Comparison of ENCODE assay signal across 21 cellular contexts in genomic region chr10:29960261-29960660, GRCh38.
A peak's percentile ranks its signal among the peaks of the same experiment; 100 is the strongest.
DNase-seq lines count a peak whose midpoint lies in the region; ATAC-seq, FAIRE-seq and TF ChIP-seq lines count a peak whose summit lies in the region.
"Had no signal": no experiment of that assay in that cellular context is flagged by ENCODE, and none has a peak within 500 bp of the region (broad histone marks: within the 10 kb centered on the region; RNA-seq: fewer than 3 reads in every experiment).

No MANE protein-coding gene starts in this region.

- H3K4me1 ChIP-seq in liver (ENCODE audit: control insufficient read depth in 4 of 4, insufficient read depth in 4 of 4, low read length in 3 of 4) (peaks cover 9 to 46% (median 32%) of the 10 kb centered on the region in 4 donors), HepG2 (ENCODE audit: insufficient read depth, low read length) (no peaks in the 10 kb centered on the region), mesenchymal stem cell (ENCODE audit: control insufficient read depth, insufficient read depth, low read depth, low read length) (peaks cover 19% of the 10 kb centered on the region), neural progenitor cell (peaks cover 8% of the 10 kb centered on the region)

- no peak overlapping the region for H4K91ac ChIP-seq in mesenchymal stem cell (ENCODE audit: low read length)

- no peak overlapping the region for H3K18ac ChIP-seq in mesenchymal stem cell (ENCODE audit: low read depth in 1 of 2, low read length in 2 of 2)

- H3K9me3 Mint-ChIP-seq in neural progenitor cell, result peaks cover 7% of the 10 kb centered on the region
- no peaks in the 10 kb centered on the region for H3K9me3 Mint-ChIP-seq in activated T-helper 1 cell treated with anti-CD3 and anti-CD28 coated beads, Interleukin-12 subunit alpha, Interleukin-12 subunit beta, Interleukin-2, Interleukin-4 antibody, amounts not matched to agents 30 ng/mL and 10 ng/mL and 1 ng/mL, durations not matched to agents 14 hours and 24 hours and 36 hours
- H3K9me3 Mint-ChIP-seq: GM23338 had no signal

- no peak overlapping the region for H3K23ac ChIP-seq in mesenchymal stem cell (ENCODE audit: low read length in 2 of 2)

- H3K4me2 ChIP-seq in HepG2 (ENCODE audit: low read depth, low read length) (no peak overlapping the region), mesenchymal stem cell (ENCODE audit: low read length, poor library complexity, severe bottlenecking) (no peak overlapping the region), neural progenitor cell (no peak overlapping the region)
- H3K4me2 ChIP-seq: A549, GM23338 had no signal

- H3K27ac ChIP-seq in liver (ENCODE audit: low read depth in 1 of 2, low read length in 2 of 2) (peak overlapping the region in 1 of 2 donors; percentile 21), HepG2 (ENCODE audit: extremely low read length, insufficient read depth, low read length) (no peak overlapping the region), mesenchymal stem cell (ENCODE audit: low read length, poor library complexity, severe bottlenecking) (no peak overlapping the region), neural progenitor cell (no peak overlapping the region)
- H3K27ac ChIP-seq: 22Rv1, A549, C4-2B had no signal

- peak overlapping the region; percentile 4 for H2AK5ac ChIP-seq in mesenchymal stem cell (ENCODE audit: low read length, severe bottlenecking)

- H4K20me1 ChIP-seq in HepG2 (ENCODE audit: insufficient read depth, low read length) (no peaks in the 10 kb centered on the region), neural progenitor cell (ENCODE audit: low read depth) (no peaks in the 10 kb centered on the region)

- no peak overlapping the region for H3K14ac ChIP-seq in mesenchymal stem cell (ENCODE audit: low read length in 2 of 2)

- H2AFZ ChIP-seq in HepG2 (ENCODE audit: low read length) (no peak overlapping the region), mesenchymal stem cell (ENCODE audit: low read depth, low read length) (no peak overlapping the region), neural progenitor cell (replicated peaks) (no peak overlapping the region)
- H2AFZ ChIP-seq: GM23338 had no signal

- POLR2A ChIA-PET in HepG2 (lab: Yijun Ruan, JAX), result no interaction called here

- no peak for TF ChIP-seq EP300 in HepG2 (IDR thresholded peaks at IDR 0.05; ENCODE audit: low read depth in 2 of 2, low read length in 2 of 2)
- TF ChIP-seq EP300 in HepG2 (CRISPR knock-in tag; IDR thresholded peaks at IDR 0.05; ENCODE audit: borderline replicate concordance), result no peak

- H3K27me3 ChIP-seq in liver (ENCODE audit: control insufficient read depth in 4 of 4, insufficient read depth in 4 of 4, low read length in 3 of 4) (no peaks in the 10 kb centered on the region), HepG2 (ENCODE audit: control insufficient read depth in 1 of 2, insufficient read depth in 2 of 2, low read length in 2 of 2) (peaks cover 0 to 6% of the 10 kb centered on the region in 2 experiments; a peak in 1 of 5 replicates), mesenchymal stem cell (ENCODE audit: control insufficient read depth in 1 of 2, insufficient read depth in 1 of 2, low read length in 2 of 2) (peaks cover 0 to 33% of the 10 kb centered on the region in 2 experiments), neural progenitor cell (no peaks in the 10 kb centered on the region)

- TF ChIP-seq POLR2A in HepG2 (IDR thresholded peaks at IDR 0.05; ENCODE audit: insufficient read depth in 1 of 2, low read depth in 2 of 2, low read length in 2 of 2), result no peak

- H3F3A ChIP-seq in neural progenitor cell (ENCODE audit: low read depth), result peaks cover 7% of the 10 kb centered on the region

- no peak overlapping the region for H3K4me3 ChIP-seq in liver (ENCODE audit: low read depth in 1 of 3, low read length in 3 of 3)
- no peak overlapping the region for H3K4me3 ChIP-seq in HepG2 (replicated peaks in 1 of 3; ENCODE audit: insufficient read depth in 1 of 3, low read depth in 2 of 3, low read length in 3 of 3)
- H3K4me3 ChIP-seq in mesenchymal stem cell (ENCODE audit: insufficient read depth in 1 of 2, low read depth in 1 of 2, low read length in 2 of 2), result no peak overlapping the region
- no peak overlapping the region for H3K4me3 ChIP-seq in neural progenitor cell
- H3K4me3 ChIP-seq: A549, GM23338 had no signal

- TF ChIP-seq RAD21 in liver (IDR thresholded peaks at IDR 0.05) (no peak), HepG2 (CRISPR knock-in tag; IDR thresholded peaks at IDR 0.05) (no peak)

- H3K4me3 Mint-ChIP-seq in neural progenitor cell, result no peak overlapping the region
- no peak overlapping the region for H3K4me3 Mint-ChIP-seq in activated T-helper 1 cell treated with anti-CD3 and anti-CD28 coated beads, Interleukin-12 subunit alpha, Interleukin-12 subunit beta, Interleukin-2, Interleukin-4 antibody, amounts not matched to agents 30 ng/mL and 10 ng/mL and 1 ng/mL, durations not matched to agents 14 hours and 24 hours and 36 hours
- H3K4me3 Mint-ChIP-seq: CD4-positive, alpha-beta T cell; GM23338 had no signal

- no peaks in the 10 kb centered on the region for H3K79me2 ChIP-seq in HepG2 (ENCODE audit: insufficient read depth, low read length)
- H3K79me2 ChIP-seq in neural progenitor cell (ENCODE audit: low read depth), result no peaks in the 10 kb centered on the region

- H3K36me3 ChIP-seq in liver (ENCODE audit: control insufficient read depth in 4 of 4, insufficient read depth in 3 of 4, low read depth in 1 of 4, low read length in 3 of 4) (no peaks in the 10 kb centered on the region), HepG2 (replicated peaks in 1 of 2; ENCODE audit: control insufficient read depth in 1 of 2, insufficient read depth in 2 of 2, low read length in 2 of 2) (no peaks in the 10 kb centered on the region), mesenchymal stem cell (ENCODE audit: control insufficient read depth in 1 of 2, insufficient read depth in 2 of 2, low read depth in 1 of 2, low read length in 2 of 2) (no peaks in the 10 kb centered on the region), neural progenitor cell (no peaks in the 10 kb centered on the region)

- intact Hi-C loops in HepG2 (cut with micrococcal nuclease; ENCODE audit: unreplicated experiment), result no loop called here
- intact Hi-C loops in activated T-helper 1 cell treated with anti-CD3 and anti-CD28 coated beads, Interleukin-12 subunit alpha, Interleukin-12 subunit beta, Interleukin-2, Interleukin-4 antibody, amounts not matched to agents 30 ng/mL and 10 ng/mL and 1 ng/mL, durations not matched to agents 14 hours and 24 hours and 36 hours (cut with micrococcal nuclease), result no loop called here

- no peaks in the 10 kb centered on the region for H3K79me1 ChIP-seq in mesenchymal stem cell (replicated peaks; ENCODE audit: low read length, poor library complexity, severe bottlenecking)

- H3K27me3 Mint-ChIP-seq in neural progenitor cell (ENCODE audit: insufficient read depth, low read depth), result peaks cover 6% of the 10 kb centered on the region
- peaks cover 6% of the 10 kb centered on the region for H3K27me3 Mint-ChIP-seq in activated T-helper 1 cell treated with anti-CD3 and anti-CD28 coated beads, Interleukin-12 subunit alpha, Interleukin-12 subunit beta, Interleukin-2, Interleukin-4 antibody, amounts not matched to agents 30 ng/mL and 10 ng/mL and 1 ng/mL, durations not matched to agents 14 hours and 24 hours and 36 hours (ENCODE audit: insufficient read depth)
- H3K27me3 Mint-ChIP-seq: CD4-positive, alpha-beta T cell had no signal

- H3K9me3 ChIP-seq in liver (ENCODE audit: control insufficient read depth in 4 of 4, low read length in 3 of 4) (no peaks in the 10 kb centered on the region), HepG2 (ENCODE audit: low read length) (no peaks in the 10 kb centered on the region), mesenchymal stem cell (ENCODE audit: control insufficient read depth, low read length) (no peaks in the 10 kb centered on the region), neural progenitor cell (ENCODE audit: low read depth) (no peaks in the 10 kb centered on the region)

- DNase-seq in HepG2 (ENCODE audit: low spot score) (no peak), mesenchymal stem cell (no peak), neural progenitor cell (ENCODE audit: low spot score) (no peak), OCI-M2 (lab: John Stamatoyannopoulos, UW; ENCODE audit: unreplicated experiment) (no peak)
- no peak for DNase-seq in activated naive CD4-positive, alpha-beta T cell treated with anti-CD3 and anti-CD28 coated beads, Interleukin-2, amount 50 U/mL, for 16 hours
- DNase-seq in activated T-helper 1 cell treated with anti-CD3 and anti-CD28 coated beads, Interleukin-12 subunit alpha, Interleukin-12 subunit beta, Interleukin-2, Interleukin-4 antibody, amounts not matched to agents 30 ng/mL and 10 ng/mL and 1 ng/mL, durations not matched to agents 14 hours and 24 hours and 36 hours (ENCODE audit: low spot score), result no peak
- DNase-seq: AML-193; Caco-2; CD4-positive, alpha-beta T cell; GDM1; HCEC 1CT had no signal

- peak overlapping the region; percentile 6 for H2BK15ac ChIP-seq in mesenchymal stem cell (ENCODE audit: low read depth, poor library complexity, severe bottlenecking)

- no peaks in the 10 kb centered on the region for H3K36me3 Mint-ChIP-seq in neural progenitor cell
- no peaks in the 10 kb centered on the region for H3K36me3 Mint-ChIP-seq in activated T-helper 1 cell treated with anti-CD3 and anti-CD28 coated beads, Interleukin-12 subunit alpha, Interleukin-12 subunit beta, Interleukin-2, Interleukin-4 antibody, amounts not matched to agents 30 ng/mL and 10 ng/mL and 1 ng/mL, durations not matched to agents 14 hours and 24 hours and 36 hours (ENCODE audit: low read depth)

- H3K27ac Mint-ChIP-seq in neural progenitor cell, result peak overlapping the region; percentile 12
- no peak overlapping the region for H3K27ac Mint-ChIP-seq in activated T-helper 1 cell treated with anti-CD3 and anti-CD28 coated beads, Interleukin-12 subunit alpha, Interleukin-12 subunit beta, Interleukin-2, Interleukin-4 antibody, amounts not matched to agents 30 ng/mL and 10 ng/mL and 1 ng/mL, durations not matched to agents 14 hours and 24 hours and 36 hours
- H3K27ac Mint-ChIP-seq: CD4-positive, alpha-beta T cell; GM23338 had no signal

- no peak overlapping the region for H4K8ac ChIP-seq in mesenchymal stem cell (ENCODE audit: low read length)

- H2BK120ac ChIP-seq in mesenchymal stem cell (ENCODE audit: low read depth, low read length), result no peak overlapping the region

- ATAC-seq in HepG2 (no peak), GM21390 (IDR thresholded peaks at IDR 0.05; ENCODE audit: unreplicated experiment) (no peak)
- ATAC-seq: A549, GM23338 had no signal

- WGBS in liver, result 87% methylated on average over 3 of the region's 3 CpGs
- 42% methylated on average over 3 of the region's 3 CpGs for WGBS in HepG2 (ENCODE audit: low lambda C conversion rate)
- 97% methylated on average over 2 of the region's 3 CpGs for WGBS in mesenchymal stem cell

- TF ChIP-seq CTCF in liver (IDR thresholded peaks at IDR 0.05; ENCODE audit: low read depth, low read length, missing input control) (no peak), HepG2 (CRISPR knock-in tag; IDR thresholded peaks at IDR 0.05) (no peak), neural progenitor cell (IDR thresholded peaks at IDR 0.05) (no peak)

- H3K9ac ChIP-seq in liver (ENCODE audit: low read depth in 1 of 2, low read length in 2 of 2) (no peak overlapping the region), HepG2 (ENCODE audit: insufficient read depth, low read depth, low read length) (no peak overlapping the region), mesenchymal stem cell (ENCODE audit: low read length) (no peak overlapping the region), neural progenitor cell (no peak overlapping the region)

- in situ Hi-C loops in HepG2 (cut with HindIII; ENCODE audit: extremely low pct_ligation_motif_present, low pct_unique_long_range_greater_than_20kb), result no loop called here

- CTCF ChIA-PET in HepG2 (lab: Yijun Ruan, JAX; ENCODE audit: low intra/inter-chr PET ratio, low total read pairs), result no interaction called here

- FAIRE-seq in HepG2 (lab: Jason Lieb, UNC), result no peak
- FAIRE-seq: A549, D721Med, GM12892, GM18507, H54 had no signal

- H3K4ac ChIP-seq in mesenchymal stem cell (ENCODE audit: low read depth in 1 of 2, low read length in 2 of 2), result no peak overlapping the region

- no peak overlapping the region for H2BK12ac ChIP-seq in mesenchymal stem cell (ENCODE audit: low read length in 2 of 2)

- peaks cover 61% of the 10 kb centered on the region for H3K4me1 Mint-ChIP-seq in neural progenitor cell
- H3K4me1 Mint-ChIP-seq in activated T-helper 1 cell treated with anti-CD3 and anti-CD28 coated beads, Interleukin-12 subunit alpha, Interleukin-12 subunit beta, Interleukin-2, Interleukin-4 antibody, amounts not matched to agents 30 ng/mL and 10 ng/mL and 1 ng/mL, durations not matched to agents 14 hours and 24 hours and 36 hours (ENCODE audit: low read depth), result no peaks in the 10 kb centered on the region

- no TSS peak for BruUV-seq in HepG2 (replicated peaks; lab: Mats Ljungman, UMichigan)

- no peak overlapping the region for H2BK5ac ChIP-seq in mesenchymal stem cell (ENCODE audit: low read depth, low read length, poor library complexity, severe bottlenecking)
